In the genomic region with DNA sequence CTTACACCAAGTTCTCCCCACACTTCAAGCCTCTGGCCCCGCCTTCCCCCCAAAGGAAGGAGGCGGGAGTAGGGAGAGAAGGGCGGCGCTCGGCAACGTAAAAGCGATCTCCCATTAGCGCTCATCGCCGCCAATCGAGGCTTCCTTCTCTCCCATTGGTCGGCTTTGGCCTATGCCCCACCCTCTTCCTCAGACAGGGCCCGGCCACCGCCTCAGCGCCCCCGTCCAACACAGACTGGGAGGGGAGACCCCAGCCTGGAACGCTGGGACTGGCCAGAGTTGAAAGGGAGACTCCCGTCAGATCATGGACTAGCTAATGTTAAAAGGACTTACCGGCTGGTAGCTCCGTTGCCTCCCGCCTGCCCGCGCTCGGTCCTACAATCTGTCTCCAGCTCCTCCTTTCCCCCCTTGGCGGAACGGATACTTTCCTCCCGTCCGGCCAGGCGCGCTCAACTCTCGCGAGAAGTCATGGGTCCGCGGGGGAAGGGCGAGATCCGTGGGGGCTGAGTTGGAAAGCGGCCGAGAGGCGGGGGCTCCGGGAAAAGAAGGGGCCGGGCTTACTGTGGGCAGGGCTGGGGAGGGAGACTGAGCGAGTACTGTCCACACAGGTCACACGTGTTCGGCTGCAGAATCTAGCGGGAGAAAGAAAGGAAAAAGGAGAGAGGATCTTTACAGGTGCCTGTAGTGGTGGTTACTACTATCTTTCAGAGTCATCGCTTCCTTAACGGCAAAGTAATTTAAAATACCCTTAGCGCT, we compare ENCODE assay signal across 1 cellular context.
TF ChIP-seq lines count a peak whose summit lies in the region.

A gene (minus strand): TSS at position 437 of the 756 bp plus-strand sequence. CDS start 25,382 bp downstream, outside the sequence.

TF ChIP-seq in GM12878, 131 proteins besides CTCF, POLR2A, EP300 and RAD21 (continued from another document and continues in another):
- TF ChIP-seq, protein P1, sequence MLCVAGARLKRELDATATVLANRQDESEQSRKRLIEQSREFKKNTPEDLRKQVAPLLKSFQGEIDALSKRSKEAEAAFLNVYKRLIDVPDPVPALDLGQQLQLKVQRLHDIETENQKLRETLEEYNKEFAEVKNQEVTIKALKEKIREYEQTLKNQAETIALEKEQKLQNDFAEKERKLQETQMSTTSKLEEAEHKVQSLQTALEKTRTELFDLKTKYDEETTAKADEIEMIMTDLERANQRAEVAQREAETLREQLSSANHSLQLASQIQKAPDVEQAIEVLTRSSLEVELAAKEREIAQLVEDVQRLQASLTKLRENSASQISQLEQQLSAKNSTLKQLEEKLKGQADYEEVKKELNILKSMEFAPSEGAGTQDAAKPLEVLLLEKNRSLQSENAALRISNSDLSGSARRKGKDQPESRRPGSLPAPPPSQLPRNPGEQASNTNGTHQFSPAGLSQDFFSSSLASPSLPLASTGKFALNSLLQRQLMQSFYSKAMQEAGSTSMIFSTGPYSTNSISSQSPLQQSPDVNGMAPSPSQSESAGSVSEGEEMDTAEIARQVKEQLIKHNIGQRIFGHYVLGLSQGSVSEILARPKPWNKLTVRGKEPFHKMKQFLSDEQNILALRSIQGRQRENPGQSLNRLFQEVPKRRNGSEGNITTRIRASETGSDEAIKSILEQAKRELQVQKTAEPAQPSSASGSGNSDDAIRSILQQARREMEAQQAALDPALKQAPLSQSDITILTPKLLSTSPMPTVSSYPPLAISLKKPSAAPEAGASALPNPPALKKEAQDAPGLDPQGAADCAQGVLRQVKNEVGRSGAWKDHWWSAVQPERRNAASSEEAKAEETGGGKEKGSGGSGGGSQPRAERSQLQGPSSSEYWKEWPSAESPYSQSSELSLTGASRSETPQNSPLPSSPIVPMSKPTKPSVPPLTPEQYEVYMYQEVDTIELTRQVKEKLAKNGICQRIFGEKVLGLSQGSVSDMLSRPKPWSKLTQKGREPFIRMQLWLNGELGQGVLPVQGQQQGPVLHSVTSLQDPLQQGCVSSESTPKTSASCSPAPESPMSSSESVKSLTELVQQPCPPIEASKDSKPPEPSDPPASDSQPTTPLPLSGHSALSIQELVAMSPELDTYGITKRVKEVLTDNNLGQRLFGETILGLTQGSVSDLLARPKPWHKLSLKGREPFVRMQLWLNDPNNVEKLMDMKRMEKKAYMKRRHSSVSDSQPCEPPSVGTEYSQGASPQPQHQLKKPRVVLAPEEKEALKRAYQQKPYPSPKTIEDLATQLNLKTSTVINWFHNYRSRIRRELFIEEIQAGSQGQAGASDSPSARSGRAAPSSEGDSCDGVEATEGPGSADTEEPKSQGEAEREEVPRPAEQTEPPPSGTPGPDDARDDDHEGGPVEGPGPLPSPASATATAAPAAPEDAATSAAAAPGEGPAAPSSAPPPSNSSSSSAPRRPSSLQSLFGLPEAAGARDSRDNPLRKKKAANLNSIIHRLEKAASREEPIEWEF (IDR thresholded peaks at IDR 0.05; ENCODE audit: insufficient replicate concordance, low read depth, low read length): peak; percentile 49
- TF ChIP-seq, protein P2, sequence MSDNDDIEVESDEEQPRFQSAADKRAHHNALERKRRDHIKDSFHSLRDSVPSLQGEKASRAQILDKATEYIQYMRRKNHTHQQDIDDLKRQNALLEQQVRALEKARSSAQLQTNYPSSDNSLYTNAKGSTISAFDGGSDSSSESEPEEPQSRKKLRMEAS (IDR thresholded peaks at IDR 0.05; ENCODE audit: low read depth, low read length): peak; percentile 17; the same call in 1 of the 2 replicates
- TF ChIP-seq MXI1 (IDR thresholded peaks at IDR 0.05; ENCODE audit: low read depth, low read length): peak; percentile 91
- no peak for TF ChIP-seq YBX1 (IDR thresholded peaks at IDR 0.05)
- no peak for TF ChIP-seq YY1 (IDR thresholded peaks at IDR 0.05; ENCODE audit: low read depth, low read length)
- peak; percentile 100 for TF ChIP-seq ATF7 (IDR thresholded peaks at IDR 0.05; ENCODE audit: low read depth)
- peak; percentile 53 for TF ChIP-seq RAD51 (IDR thresholded peaks at IDR 0.05)
- TF ChIP-seq CHD1 (IDR thresholded peaks at IDR 0.05; ENCODE audit: low read depth, low read length): peak; percentile 99
- TF ChIP-seq FOS (IDR thresholded peaks at IDR 0.05; ENCODE audit: borderline replicate concordance, extremely low read depth, insufficient read length): peak; percentile 67
- peak; percentile 84 for TF ChIP-seq CREM (IDR thresholded peaks at IDR 0.05; ENCODE audit: low read depth)
- TF ChIP-seq TBL1XR1 (IDR thresholded peaks at IDR 0.05; ENCODE audit: low read depth, low read length): peak; percentile 68; the same call in 1 of the 2 replicates
- TF ChIP-seq SPI1 (IDR thresholded peaks at IDR 0.05; ENCODE audit: borderline replicate concordance, insufficient read depth, low read depth, low read length): peak; percentile 11; the same call in 1 of the 2 replicates
- peak; percentile 88; the same call in 1 of the 2 replicates for TF ChIP-seq SIN3A (IDR thresholded peaks at IDR 0.05; ENCODE audit: low read depth, low read length)
- TF ChIP-seq PML (IDR thresholded peaks at IDR 0.05; ENCODE audit: low read length): peak; percentile 94
- TF ChIP-seq SMARCA5 (IDR thresholded peaks at IDR 0.05): no peak
- TF ChIP-seq SRF (IDR thresholded peaks at IDR 0.05; ENCODE audit: low read depth in 2 of 2, low read length in 2 of 2): peak in 1 of 2 experiments; percentile 38; a peak in 1 of 4 replicates
- 0 out of 2 replicates have a peak, but pooled peaks have one; percentile 48 for TF ChIP-seq PAX5 (IDR thresholded peaks at IDR 0.05; ENCODE audit: borderline replicate concordance, low read depth, low read length)
- no peak for TF ChIP-seq HDAC6 (IDR thresholded peaks at IDR 0.05; ENCODE audit: unreplicated experiment)
- TF ChIP-seq NFIC (IDR thresholded peaks at IDR 0.05; ENCODE audit: low read depth, low read length): peak; percentile 51; the same call in 1 of the 2 replicates
- TF ChIP-seq TARDBP (IDR thresholded peaks at IDR 0.05; ENCODE audit: borderline replicate concordance): no peak; the same call in 1 of the 2 replicates
- no peak for TF ChIP-seq POLR2AphosphoS2 (IDR thresholded peaks at IDR 0.05; ENCODE audit: low read depth, low read length)
- TF ChIP-seq RB1 (IDR thresholded peaks at IDR 0.05; ENCODE audit: borderline replicate concordance): peak; percentile 94; the same call in 1 of the 2 replicates
- TF ChIP-seq RFX5 (IDR thresholded peaks at IDR 0.05; ENCODE audit: low read depth, low read length): no peak
- TF ChIP-seq, protein P3, sequence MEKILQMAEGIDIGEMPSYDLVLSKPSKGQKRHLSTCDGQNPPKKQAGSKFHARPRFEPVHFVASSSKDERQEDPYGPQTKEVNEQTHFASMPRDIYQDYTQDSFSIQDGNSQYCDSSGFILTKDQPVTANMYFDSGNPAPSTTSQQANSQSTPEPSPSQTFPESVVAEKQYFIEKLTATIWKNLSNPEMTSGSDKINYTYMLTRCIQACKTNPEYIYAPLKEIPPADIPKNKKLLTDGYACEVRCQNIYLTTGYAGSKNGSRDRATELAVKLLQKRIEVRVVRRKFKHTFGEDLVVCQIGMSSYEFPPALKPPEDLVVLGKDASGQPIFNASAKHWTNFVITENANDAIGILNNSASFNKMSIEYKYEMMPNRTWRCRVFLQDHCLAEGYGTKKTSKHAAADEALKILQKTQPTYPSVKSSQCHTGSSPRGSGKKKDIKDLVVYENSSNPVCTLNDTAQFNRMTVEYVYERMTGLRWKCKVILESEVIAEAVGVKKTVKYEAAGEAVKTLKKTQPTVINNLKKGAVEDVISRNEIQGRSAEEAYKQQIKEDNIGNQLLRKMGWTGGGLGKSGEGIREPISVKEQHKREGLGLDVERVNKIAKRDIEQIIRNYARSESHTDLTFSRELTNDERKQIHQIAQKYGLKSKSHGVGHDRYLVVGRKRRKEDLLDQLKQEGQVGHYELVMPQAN (conservative IDR thresholded peaks at IDR 0.05): peak; percentile 83
- TF ChIP-seq MTA3 (IDR thresholded peaks at IDR 0.05; ENCODE audit: borderline replicate concordance, low read length): no peak
- no peak for TF ChIP-seq EZH2 (IDR thresholded peaks at IDR 0.05; ENCODE audit: borderline replicate concordance, control insufficient read depth, low read depth, low read length)
- TF ChIP-seq SMAD1 (IDR thresholded peaks at IDR 0.05; ENCODE audit: low read depth, partially characterized antibody): peak; percentile 43
- no peak for TF ChIP-seq SUZ12 (IDR thresholded peaks at IDR 0.05; ENCODE audit: unreplicated experiment)
- no peak for TF ChIP-seq MYB (IDR thresholded peaks at IDR 0.05; ENCODE audit: borderline replicate concordance, low read depth, low read length)
- TF ChIP-seq RBBP5 (conservative IDR thresholded peaks at IDR 0.05): no peak
- TF ChIP-seq TCF7 (IDR thresholded peaks at IDR 0.05; ENCODE audit: borderline replicate concordance): no peak
- TF ChIP-seq, protein P4, sequence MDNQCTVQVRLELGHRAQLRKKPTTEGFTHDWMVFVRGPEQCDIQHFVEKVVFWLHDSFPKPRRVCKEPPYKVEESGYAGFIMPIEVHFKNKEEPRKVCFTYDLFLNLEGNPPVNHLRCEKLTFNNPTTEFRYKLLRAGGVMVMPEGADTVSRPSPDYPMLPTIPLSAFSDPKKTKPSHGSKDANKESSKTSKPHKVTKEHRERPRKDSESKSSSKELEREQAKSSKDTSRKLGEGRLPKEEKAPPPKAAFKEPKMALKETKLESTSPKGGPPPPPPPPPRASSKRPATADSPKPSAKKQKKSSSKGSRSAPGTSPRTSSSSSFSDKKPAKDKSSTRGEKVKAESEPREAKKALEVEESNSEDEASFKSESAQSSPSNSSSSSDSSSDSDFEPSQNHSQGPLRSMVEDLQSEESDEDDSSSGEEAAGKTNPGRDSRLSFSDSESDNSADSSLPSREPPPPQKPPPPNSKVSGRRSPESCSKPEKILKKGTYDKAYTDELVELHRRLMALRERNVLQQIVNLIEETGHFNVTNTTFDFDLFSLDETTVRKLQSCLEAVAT (IDR thresholded peaks at IDR 0.05): peak; percentile 91
- TF ChIP-seq, protein P5, sequence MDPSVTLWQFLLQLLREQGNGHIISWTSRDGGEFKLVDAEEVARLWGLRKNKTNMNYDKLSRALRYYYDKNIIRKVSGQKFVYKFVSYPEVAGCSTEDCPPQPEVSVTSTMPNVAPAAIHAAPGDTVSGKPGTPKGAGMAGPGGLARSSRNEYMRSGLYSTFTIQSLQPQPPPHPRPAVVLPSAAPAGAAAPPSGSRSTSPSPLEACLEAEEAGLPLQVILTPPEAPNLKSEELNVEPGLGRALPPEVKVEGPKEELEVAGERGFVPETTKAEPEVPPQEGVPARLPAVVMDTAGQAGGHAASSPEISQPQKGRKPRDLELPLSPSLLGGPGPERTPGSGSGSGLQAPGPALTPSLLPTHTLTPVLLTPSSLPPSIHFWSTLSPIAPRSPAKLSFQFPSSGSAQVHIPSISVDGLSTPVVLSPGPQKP (IDR thresholded peaks at IDR 0.05; ENCODE audit: low read depth, low read length): no peak
- TF ChIP-seq, protein P6, sequence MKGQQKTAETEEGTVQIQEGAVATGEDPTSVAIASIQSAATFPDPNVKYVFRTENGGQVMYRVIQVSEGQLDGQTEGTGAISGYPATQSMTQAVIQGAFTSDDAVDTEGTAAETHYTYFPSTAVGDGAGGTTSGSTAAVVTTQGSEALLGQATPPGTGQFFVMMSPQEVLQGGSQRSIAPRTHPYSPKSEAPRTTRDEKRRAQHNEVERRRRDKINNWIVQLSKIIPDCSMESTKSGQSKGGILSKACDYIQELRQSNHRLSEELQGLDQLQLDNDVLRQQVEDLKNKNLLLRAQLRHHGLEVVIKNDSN (IDR thresholded peaks at IDR 0.05; ENCODE audit: borderline replicate concordance, extremely low read length, insufficient read depth, low read depth, low read length): no peak
- TF ChIP-seq IRF4 (IDR thresholded peaks at IDR 0.05; ENCODE audit: low read depth, low read length): peak; percentile 26; the same call in 1 of the 2 replicates
- TF ChIP-seq NBN (IDR thresholded peaks at IDR 0.05): peak; percentile 94
- TF ChIP-seq PAX8 (IDR thresholded peaks at IDR 0.05): no peak
- 0 out of 2 replicates have a peak, but pooled peaks have one; percentile 72 for TF ChIP-seq TAF1 (IDR thresholded peaks at IDR 0.05; ENCODE audit: borderline replicate concordance, low read depth, low read length)
- TF ChIP-seq KDM1A (IDR thresholded peaks at IDR 0.05; ENCODE audit: borderline replicate concordance): no peak
- no peak; the same call in 1 of the 2 replicates for TF ChIP-seq ESRRA (IDR thresholded peaks at IDR 0.05; ENCODE audit: low read length)
- peak; percentile 100 for TF ChIP-seq STAT1 (conservative IDR thresholded peaks at IDR 0.05)
- peak; percentile 33; the same call in 1 of the 2 replicates for TF ChIP-seq RUNX3 (IDR thresholded peaks at IDR 0.05; ENCODE audit: low read length)
- no peak for TF ChIP-seq ZZZ3 (IDR thresholded peaks at IDR 0.05; ENCODE audit: control insufficient read depth, insufficient read length, low read depth)
- TF ChIP-seq JUNB (IDR thresholded peaks at IDR 0.05): no peak
- TF ChIP-seq IKZF1 (conservative IDR thresholded peaks at IDR 0.05): peak; percentile 81
- no peak for TF ChIP-seq BCL11A (IDR thresholded peaks at IDR 0.05; ENCODE audit: low read depth, low read length)
- peak; percentile 99 for TF ChIP-seq JUND (IDR thresholded peaks at IDR 0.05; ENCODE audit: low read depth, low read length)
- TF ChIP-seq FOXM1 (IDR thresholded peaks at IDR 0.05; ENCODE audit: low read depth, low read length): peak; percentile 71; the same call in 1 of the 2 replicates
- TF ChIP-seq NR2C2 (IDR thresholded peaks at IDR 0.05; ENCODE audit: borderline replicate concordance, control insufficient read depth, insufficient read length, low read depth): no peak
- TF ChIP-seq, protein P7, sequence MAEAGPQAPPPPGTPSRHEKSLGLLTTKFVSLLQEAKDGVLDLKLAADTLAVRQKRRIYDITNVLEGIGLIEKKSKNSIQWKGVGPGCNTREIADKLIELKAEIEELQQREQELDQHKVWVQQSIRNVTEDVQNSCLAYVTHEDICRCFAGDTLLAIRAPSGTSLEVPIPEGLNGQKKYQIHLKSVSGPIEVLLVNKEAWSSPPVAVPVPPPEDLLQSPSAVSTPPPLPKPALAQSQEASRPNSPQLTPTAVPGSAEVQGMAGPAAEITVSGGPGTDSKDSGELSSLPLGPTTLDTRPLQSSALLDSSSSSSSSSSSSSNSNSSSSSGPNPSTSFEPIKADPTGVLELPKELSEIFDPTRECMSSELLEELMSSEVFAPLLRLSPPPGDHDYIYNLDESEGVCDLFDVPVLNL (IDR thresholded peaks at IDR 0.05; ENCODE audit: low read depth, low read length): no peak
- TF ChIP-seq WRNIP1 (IDR thresholded peaks at IDR 0.05; ENCODE audit: borderline replicate concordance, low read depth, low read length): no peak
- peak; percentile 50; the same call in 1 of the 2 replicates for TF ChIP-seq MTA2 (IDR thresholded peaks at IDR 0.05; ENCODE audit: low read depth)
- TF ChIP-seq, protein P8, sequence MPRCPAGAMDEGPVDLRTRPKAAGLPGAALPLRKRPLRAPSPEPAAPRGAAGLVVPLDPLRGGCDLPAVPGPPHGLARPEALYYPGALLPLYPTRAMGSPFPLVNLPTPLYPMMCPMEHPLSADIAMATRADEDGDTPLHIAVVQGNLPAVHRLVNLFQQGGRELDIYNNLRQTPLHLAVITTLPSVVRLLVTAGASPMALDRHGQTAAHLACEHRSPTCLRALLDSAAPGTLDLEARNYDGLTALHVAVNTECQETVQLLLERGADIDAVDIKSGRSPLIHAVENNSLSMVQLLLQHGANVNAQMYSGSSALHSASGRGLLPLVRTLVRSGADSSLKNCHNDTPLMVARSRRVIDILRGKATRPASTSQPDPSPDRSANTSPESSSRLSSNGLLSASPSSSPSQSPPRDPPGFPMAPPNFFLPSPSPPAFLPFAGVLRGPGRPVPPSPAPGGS (IDR thresholded peaks at IDR 0.05; ENCODE audit: borderline replicate concordance, insufficient read depth, low read depth, low read length, poor library complexity, severe bottlenecking): no peak
